In genomic region chr1:109799445-109799844, GRCh38 we compare ENCODE assay signal across 30 cellular contexts. TPM values are rescaled to one million over a fixed set of nuclear protein-coding genes. Genes with fewer than 3 reads are reported as not detected.
DNase-seq lines count a peak whose midpoint lies in the region; ATAC-seq and TF ChIP-seq lines count a peak whose summit lies in the region.
"Had no signal": no experiment of that assay in that cellular context is flagged by ENCODE, and none has a peak within 500 bp of the region (broad histone marks: within the 10 kb centered on the region; RNA-seq: fewer than 3 reads in every experiment).

No MANE protein-coding gene starts in this region.

- no TSS peak for BruUV-seq in Panc1 (replicated peaks; lab: Mats Ljungman, UMichigan)

- H3K4me1 ChIP-seq in Panc1 (ENCODE audit: control insufficient read depth, insufficient read depth, low read length) (peaks cover 45% of the 10 kb centered on the region), adipocyte (ENCODE audit: control insufficient read depth, insufficient read depth, low read length) (peaks cover 35% of the 10 kb centered on the region), sigmoid colon (peaks cover 0 to 13% (median 10%) of the 10 kb centered on the region in 4 donors), BE2C (peaks cover under 1% of the 10 kb centered on the region)

- H3K9me3 Mint-ChIP-seq in stimulated activated naive CD8-positive, alpha-beta T cell treated with anti-CD3 and anti-CD28 coated beads, Interleukin-15, Interleukin-2, amounts not matched to agents 100 ng/mL and 50 ng/mL, for 24 hours: no peaks in the 10 kb centered on the region
- H3K9me3 Mint-ChIP-seq: CD4-positive, alpha-beta memory T cell; type B pancreatic cell had no signal

- peak overlapping the region; percentile 32; the same call in 1 of the 2 replicates for H3K27ac ChIP-seq in Panc1 (ENCODE audit: low read length)
- H3K27ac ChIP-seq in sigmoid colon: no peak overlapping the region
- H3K27ac ChIP-seq: breast epithelium, epithelial cell of prostate, hepatocyte, ovary had no signal

- intact Hi-C loops in Panc1 (cut with micrococcal nuclease; ENCODE audit: unreplicated experiment): no loop called here
- intact Hi-C loops in sigmoid colon (cut with DNase I): no loop called here

- H3K4me3 Mint-ChIP-seq in stimulated activated naive CD8-positive, alpha-beta T cell treated with anti-CD3 and anti-CD28 coated beads, Interleukin-15, Interleukin-2, amounts not matched to agents 100 ng/mL and 50 ng/mL, for 24 hours: no peak overlapping the region
- H3K4me3 Mint-ChIP-seq: type B pancreatic cell had no signal

- in situ Hi-C loops in Panc1 (cut with HindIII; ENCODE audit: low pct_unique_long_range_greater_than_20kb, low sequenced_read_pairs): no loop called here

- no peaks in the 10 kb centered on the region for H3K36me3 Mint-ChIP-seq in stimulated activated naive CD8-positive, alpha-beta T cell treated with anti-CD3 and anti-CD28 coated beads, Interleukin-15, Interleukin-2, amounts not matched to agents 100 ng/mL and 50 ng/mL, for 24 hours (ENCODE audit: low read depth)
- H3K36me3 Mint-ChIP-seq: CD4-positive, alpha-beta memory T cell; type B pancreatic cell had no signal

- WGBS in sigmoid colon, 2 donors: 26 to 65% methylated on average over 1 of the region's 1 CpG

- no peak for TF ChIP-seq EP300 in sigmoid colon (IDR thresholded peaks at IDR 0.05)

- H3K4me3 ChIP-seq in Panc1 (ENCODE audit: low read depth in 2 of 2, low read length in 2 of 2) (no peak overlapping the region), adipocyte (ENCODE audit: low read length) (no peak overlapping the region), sigmoid colon (no peak overlapping the region), BE2C (ENCODE audit: low read depth, low read length) (no peak overlapping the region)
- H3K4me3 ChIP-seq: breast epithelium, GM12878, hepatocyte, MG63, ovary had no signal

- no peak for DNase-seq in stimulated activated naive CD8-positive, alpha-beta T cell treated with anti-CD3 and anti-CD28 coated beads, Interleukin-15, Interleukin-2, amounts not matched to agents 100 U/mL and 50 U/mL, for 24 hours
- no peak for DNase-seq in Panc1 (ENCODE audit: low read depth, low spot score)
- DNase-seq in adipocyte (ENCODE audit: low read depth): peak; percentile 44
- no peak for DNase-seq in NCI-H1417 (lab: John Stamatoyannopoulos, UW)
- DNase-seq in sigmoid colon: no peak
- DNase-seq in BE2C: no peak
- DNase-seq: activated naive CD4-positive, alpha-beta T cell; activated T-cell treated with anti-CD3 and anti-CD28 coated beads for 4 hours; CD4-positive, alpha-beta memory T cell; effector CD4-positive, alpha-beta T cell; foreskin melanocyte; left colon; mammary epithelial cell; MG63; NCI-H1105 treated with DMSO at 0.1 percent for 48 hours; NCI-H2029; NCI-H82; small intestine had no signal

- H3K36me3 ChIP-seq in Panc1 (ENCODE audit: control insufficient read depth, insufficient read depth, low read length) (no peaks in the 10 kb centered on the region), adipocyte (ENCODE audit: control insufficient read depth, insufficient read depth, low read length, severe bottlenecking) (no peaks in the 10 kb centered on the region), sigmoid colon (no peaks in the 10 kb centered on the region), BE2C (no peaks in the 10 kb centered on the region)
- H3K36me3 ChIP-seq: breast epithelium, MG63, ovary had no signal

- POLR2A ChIA-PET in Panc1 (lab: Charles Lee): no interaction called here

- H3K27me3 ChIP-seq in Panc1 (ENCODE audit: control insufficient read depth, insufficient read depth, low read length) (no peaks in the 10 kb centered on the region), adipocyte (replicated peaks; ENCODE audit: control insufficient read depth, insufficient read depth, low read length) (no peaks in the 10 kb centered on the region), sigmoid colon (no peaks in the 10 kb centered on the region), BE2C (no peaks in the 10 kb centered on the region)
- H3K27me3 ChIP-seq: breast epithelium, hepatocyte, MG63, ovary had no signal

- TF ChIP-seq POLR2A in sigmoid colon (IDR thresholded peaks at IDR 0.05): no peak

- no peak for ATAC-seq in stimulated activated naive CD8-positive, alpha-beta T cell treated with anti-CD3 and anti-CD28 coated beads, Interleukin-15, Interleukin-2, amounts not matched to agents 100 U/mL and 50 U/mL, for 24 hours
- ATAC-seq in Panc1: no peak
- ATAC-seq: GM12878, left colon had no signal

- CTCF ChIA-PET in Panc1 (lab: Charles Lee): no interaction called here

- TF ChIP-seq CTCF in Panc1 (IDR thresholded peaks at IDR 0.05) (no peak), sigmoid colon (IDR thresholded peaks at IDR 0.05) (no peak), BE2C (IDR thresholded peaks at IDR 0.05; ENCODE audit: low read depth, low read length) (no peak)

- H3K9me3 ChIP-seq in Panc1 (ENCODE audit: control insufficient read depth, insufficient read depth, low read depth, low read length): no peaks in the 10 kb centered on the region
- H3K9me3 ChIP-seq in adipocyte (ENCODE audit: control insufficient read depth, low read length): no peaks in the 10 kb centered on the region
- H3K9me3 ChIP-seq in sigmoid colon: no peaks in the 10 kb centered on the region
- H3K9me3 ChIP-seq in BE2C: no peaks in the 10 kb centered on the region
- H3K9me3 ChIP-seq: breast epithelium, MG63, ovary had no signal

- H3K9ac ChIP-seq in adipocyte (ENCODE audit: low read length): no peak overlapping the region

- H3K27ac Mint-ChIP-seq in stimulated activated naive CD8-positive, alpha-beta T cell treated with anti-CD3 and anti-CD28 coated beads, Interleukin-15, Interleukin-2, amounts not matched to agents 100 ng/mL and 50 ng/mL, for 24 hours: peak overlapping the region; percentile 39
- H3K27ac Mint-ChIP-seq: type B pancreatic cell had no signal

- peaks cover 77% of the 10 kb centered on the region for H3K4me1 Mint-ChIP-seq in stimulated activated naive CD8-positive, alpha-beta T cell treated with anti-CD3 and anti-CD28 coated beads, Interleukin-15, Interleukin-2, amounts not matched to agents 100 ng/mL and 50 ng/mL, for 24 hours (ENCODE audit: low read depth)

- no peaks in the 10 kb centered on the region for H3K27me3 Mint-ChIP-seq in stimulated activated naive CD8-positive, alpha-beta T cell treated with anti-CD3 and anti-CD28 coated beads, Interleukin-15, Interleukin-2, amounts not matched to agents 100 ng/mL and 50 ng/mL, for 24 hours
- H3K27me3 Mint-ChIP-seq: CD4-positive, alpha-beta memory T cell; type B pancreatic cell had no signal

RNA-seq across cellular contexts. Expression of gene EPS8L3, which starts 35.7 kb away (rescaled TPM):
- total RNA-seq in Panc1 (2021; ENCODE audit: unreplicated experiment) (not detected), sigmoid colon (1 to 10 TPM in 2 of 4 donors, not detected in 2; 1.1 to 1.4 TPM)
- not detected for polyA plus RNA-seq in Panc1 (2012; ENCODE audit: insufficient read length)
- 100 to 1,000 TPM in 1 of 3 donors, 10 to 100 TPM in 2; 81.7 to 212 (median 84.4) TPM for polyA plus RNA-seq in sigmoid colon
- polyA plus RNA-seq in BE2C (2012; ENCODE audit: insufficient read depth, insufficient read length, low read depth): 0.29 TPM
- total RNA-seq: CD4-positive, alpha-beta memory T cell; Daoy; GM12878; mammary epithelial cell; renal cortical epithelial cell had no signal
- polyA plus RNA-seq: AG04450; CD4-positive, alpha-beta memory T cell; GM12878; mammary epithelial cell; neural cell had no signal

RNA-seq across cellular contexts. Expression of gene GSTM3, which starts 58.6 kb away (rescaled TPM):
- total RNA-seq in Panc1 (2021; ENCODE audit: unreplicated experiment) (93.1 TPM), sigmoid colon (100 to 1,000 TPM in 3 of 4 donors, 10 to 100 TPM in 1; 61.1 to 143 (median 122) TPM)
- 78.4 TPM for polyA plus RNA-seq in Panc1 (2012; ENCODE audit: insufficient read length)
- 10 to 100 TPM; 21.6 to 64.3 (median 40.2) TPM for polyA plus RNA-seq in sigmoid colon
- polyA plus RNA-seq in BE2C (2012; ENCODE audit: insufficient read depth, insufficient read length, low read depth): 71.4 TPM
- total RNA-seq: GM12878, HT-29 had no signal
- polyA plus RNA-seq: GM12878 had no signal
